In genomic region chrX:136204571-136204970, GRCh38 we compare ENCODE assay signal across 10 cellular contexts. TPM values are rescaled to one million over a fixed set of nuclear protein-coding genes. Genes with fewer than 3 reads are reported as not detected.
DNase-seq lines count a peak whose midpoint lies in the region; ATAC-seq, FAIRE-seq and TF ChIP-seq lines count a peak whose summit lies in the region.
"Had no signal": no experiment of that assay in that cellular context is flagged by ENCODE, and none has a peak within 500 bp of the region (broad histone marks: within the 10 kb centered on the region; RNA-seq: fewer than 3 reads in every experiment).

No MANE protein-coding gene starts in this region.

- H3K36me3 ChIP-seq in body of pancreas (replicated peaks in 1 of 2; ENCODE audit: insufficient read depth in 1 of 2, low read depth in 2 of 2) (no peaks in the 10 kb centered on the region), thyroid gland (peaks cover 0 to 9% of the 10 kb centered on the region in 2 donors)

- intact Hi-C loops in body of pancreas (cut with DNase I) (no loop called here), thyroid gland (cut with DNase I) (loop anchor here (10.0 kb wide), 1 partner anchor 50 kb away; no protein-coding TSS in a partner anchor)

- H3K4me3 ChIP-seq in body of pancreas (no peak overlapping the region), thyroid gland (replicated peaks in 1 of 3) (no peak overlapping the region)

- ATAC-seq in body of pancreas = peak; percentile 30

- H3K27me3 ChIP-seq in body of pancreas (no peaks in the 10 kb centered on the region), thyroid gland (no peaks in the 10 kb centered on the region)

- no peaks in the 10 kb centered on the region for H3K9me3 ChIP-seq in body of pancreas
- no peaks in the 10 kb centered on the region for H3K9me3 ChIP-seq in thyroid gland

- no peak overlapping the region for H3K27ac ChIP-seq in body of pancreas
- H3K27ac ChIP-seq in thyroid gland = peak overlapping the region; percentile 77 to 90 (median 81)
- H3K27ac ChIP-seq: C4-2B had no signal

- 48 to 100% methylated on average over 1 to 2 of the region's 2 CpGs for WGBS in body of pancreas, 2 donors
- WGBS in thyroid gland, 2 donors = 31 to 32% methylated on average over 2 of the region's 2 CpGs

- TF ChIP-seq CTCF in body of pancreas (IDR thresholded peaks at IDR 0.05) (no peak), thyroid gland (IDR thresholded peaks at IDR 0.05) (no peak)

- no peaks in the 10 kb centered on the region for H3K4me1 ChIP-seq in body of pancreas
- H3K4me1 ChIP-seq in thyroid gland = peaks cover 35 to 71% of the 10 kb centered on the region in 2 donors

- TF ChIP-seq POLR2A in body of pancreas (IDR thresholded peaks at IDR 0.05) (no peak), thyroid gland (IDR thresholded peaks at IDR 0.05) (no peak)

- no peak for FAIRE-seq in HTR-8/SVneo (lab: Jason Lieb, UNC)

- peak; percentile 7 for DNase-seq in activated CD4-positive, alpha-beta T cell treated with anti-CD3 and anti-CD28 coated beads, Interleukin-2, amount 50 U/mL, for 1 hour
- DNase-seq in activated CD4-positive, alpha-beta T cell treated with anti-CD3 and anti-CD28 coated beads, Interleukin-2, amount 50 U/mL, for 48 hours = no peak
- DNase-seq in body of pancreas = no peak
- DNase-seq in iris pigment epithelial cell (ENCODE audit: low read depth) = peak; percentile 74
- peak in 1 of 2 donors; percentile 21 for DNase-seq in thyroid gland
- DNase-seq in HTR-8/SVneo (ENCODE audit: insufficient read length, low spot score) = no peak
- DNase-seq in DMS153 treated with DMSO at 0.1 percent for 48 hours (lab: John Stamatoyannopoulos, UW; ENCODE audit: unreplicated experiment) = no peak
- no peak for DNase-seq in 8988T
- DNase-seq: stimulated activated CD4-positive, alpha-beta T cell treated with anti-CD3 and anti-CD28 coated beads, Interleukin-1b, Interleukin-23, amount 100 ng/mL, for 48 hours had no signal

RNA-seq across cellular contexts. Expression of gene MAP7D3, which starts 46.6 kb away (rescaled TPM):
- total RNA-seq in body of pancreas = 10 to 100 TPM in 1 of 2 donors, 1 to 10 TPM in 1; 6.7 to 12.2 TPM
- total RNA-seq in thyroid gland = 10 to 100 TPM; 13.8 to 22.2 (median 14.6) TPM

RNA-seq across cellular contexts. Expression of gene FHL1, which starts 57.2 kb away (rescaled TPM):
- total RNA-seq in body of pancreas (100 to 1,000 TPM in 1 of 2 donors, 10 to 100 TPM in 1; 40.2 to 125 TPM), thyroid gland (100 to 1,000 TPM; 223 to 313 (median 230) TPM)

Comparison
In these comparisons a context has a peak if more than half of its experiments do, and no peak if none do; other contexts are left out.
1. DNase-seq: peak in activated CD4-positive, alpha-beta T cell treated with anti-CD3 and anti-CD28 coated beads, Interleukin-2, amount 50 U/mL, for 1 hour (single experiment) and iris pigment epithelial cell (single experiment); none in activated CD4-positive, alpha-beta T cell treated with anti-CD3 and anti-CD28 coated beads, Interleukin-2, amount 50 U/mL, for 48 hours (0 of 2), body of pancreas (0 of 4), HTR-8/SVneo (single experiment), DMS153 treated with DMSO at 0.1 percent for 48 hours (single experiment) and 8988T (single experiment).
2. H3K27ac ChIP-seq: peak in thyroid gland (3 of 3); none in body of pancreas (0 of 4).